Comparison of ENCODE assay signal across 1 cellular context in the genomic region with DNA sequence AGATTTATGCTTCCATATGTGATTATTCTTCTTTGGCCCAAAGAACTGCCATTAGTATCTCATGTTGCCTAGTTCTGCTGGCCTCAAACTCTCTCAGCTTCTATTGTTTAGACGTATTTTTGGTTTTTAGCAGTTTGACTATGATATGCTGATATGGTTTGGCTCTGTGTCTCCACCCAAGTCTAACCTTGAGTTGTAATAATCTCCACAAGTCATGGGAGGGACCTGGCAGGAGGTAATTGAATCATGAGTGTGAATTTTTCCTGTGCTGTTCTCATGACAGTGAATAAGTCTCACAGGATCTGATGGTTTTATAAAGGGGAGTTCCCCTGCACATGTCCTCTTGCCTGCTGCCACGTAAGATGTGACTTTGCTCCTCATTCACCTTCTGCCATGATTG.
TF ChIP-seq lines count a peak whose summit lies in the region.

No MANE protein-coding gene starts in this region.

TF ChIP-seq in K562, 482 proteins besides CTCF, POLR2A, EP300 and RAD21 (continued from another document):
- TF ChIP-seq, protein P1, sequence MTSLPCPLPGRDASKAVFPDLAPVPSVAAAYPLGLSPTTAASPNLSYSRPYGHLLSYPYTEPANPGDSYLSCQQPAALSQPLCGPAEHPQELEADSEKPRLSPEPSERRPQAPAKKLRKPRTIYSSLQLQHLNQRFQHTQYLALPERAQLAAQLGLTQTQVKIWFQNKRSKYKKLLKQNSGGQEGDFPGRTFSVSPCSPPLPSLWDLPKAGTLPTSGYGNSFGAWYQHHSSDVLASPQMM (CRISPR knock-in tag; IDR thresholded peaks at IDR 0.05): no peak
- TF ChIP-seq U2AF2 (optimal IDR thresholded peaks at IDR 0.05; ENCODE audit: low read depth, low read length) (no peak), FOXJ3 (CRISPR knock-in tag; IDR thresholded peaks at IDR 0.05) (no peak)
- TF ChIP-seq, protein P2, sequence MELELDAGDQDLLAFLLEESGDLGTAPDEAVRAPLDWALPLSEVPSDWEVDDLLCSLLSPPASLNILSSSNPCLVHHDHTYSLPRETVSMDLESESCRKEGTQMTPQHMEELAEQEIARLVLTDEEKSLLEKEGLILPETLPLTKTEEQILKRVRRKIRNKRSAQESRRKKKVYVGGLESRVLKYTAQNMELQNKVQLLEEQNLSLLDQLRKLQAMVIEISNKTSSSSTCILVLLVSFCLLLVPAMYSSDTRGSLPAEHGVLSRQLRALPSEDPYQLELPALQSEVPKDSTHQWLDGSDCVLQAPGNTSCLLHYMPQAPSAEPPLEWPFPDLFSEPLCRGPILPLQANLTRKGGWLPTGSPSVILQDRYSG (tag; conservative IDR thresholded peaks at IDR 0.05; ENCODE audit: low read depth): no peak
TF ChIP-seq in K562: peak in this region for 0.
